8 cellular contexts compared by ENCODE assay signal in genomic region chr7:136405931-136406777, GRCh38.
DNase-seq lines count a peak whose midpoint lies in the region; TF ChIP-seq lines count a peak whose summit lies in the region.

No MANE protein-coding gene starts in this region.

- H4K20me1 ChIP-seq in Karpas-422 (ENCODE audit: insufficient read depth, low read depth, low read length) = no peaks in the 10 kb centered on the region

- in situ Hi-C loops in ACHN (cut with HindIII; ENCODE audit: low pct_ligation_motif_present, low pct_unique_long_range_greater_than_20kb, low sequenced_read_pairs) = no loop called here
- in situ Hi-C loops in HAP-1 (cut with MboI; ENCODE audit: low sequenced_read_pairs) = no loop called here

- H3K27me3 ChIP-seq in HAP-1 (ENCODE audit: low read depth) (no peaks in the 10 kb centered on the region), Karpas-422 (ENCODE audit: low read length) (no peaks in the 10 kb centered on the region), liver (ENCODE audit: control insufficient read depth in 4 of 4, insufficient read depth in 4 of 4, low read length in 3 of 4) (peaks cover 0 to 7% (median 0%) of the 10 kb centered on the region in 4 donors)

- H3K9ac ChIP-seq in Karpas-422 (ENCODE audit: low read length) = 0 out of 2 replicates have a peak overlapping the region, but pooled peaks have one; percentile 48
- no peak overlapping the region for H3K9ac ChIP-seq in liver (ENCODE audit: low read depth in 1 of 2, low read length in 2 of 2)

- WGBS in liver = 28% methylated on average over 17 of the region's 17 CpGs

- no peak overlapping the region for H3K27ac ChIP-seq in Karpas-422 (ENCODE audit: low read length)
- H3K27ac ChIP-seq in liver (ENCODE audit: low read depth in 1 of 2, low read length in 2 of 2) = no peak overlapping the region
- no peak overlapping the region for H3K27ac ChIP-seq in substantia nigra (ENCODE audit: low read depth, low read length, poor library complexity, severe bottlenecking)

- peak; percentile 52 for TF ChIP-seq CTCF in liver (IDR thresholded peaks at IDR 0.05; ENCODE audit: low read depth, low read length, missing input control)

- H2AFZ ChIP-seq in Karpas-422 (ENCODE audit: low read length) = 0 out of 2 replicates have a peak overlapping the region, but pooled peaks have one; percentile 91

- peak; percentile 69 to 80 for TF ChIP-seq RAD21 in liver (IDR thresholded peaks at IDR 0.05)

- H3K36me3 ChIP-seq in HAP-1 (replicated peaks) (no peaks in the 10 kb centered on the region), Karpas-422 (ENCODE audit: insufficient read depth, low read length) (no peaks in the 10 kb centered on the region), liver (ENCODE audit: control insufficient read depth in 4 of 4, insufficient read depth in 3 of 4, low read depth in 1 of 4, low read length in 3 of 4) (no peaks in the 10 kb centered on the region)

- H3K9me2 ChIP-seq in Karpas-422 (replicated peaks; ENCODE audit: insufficient read depth, low read length) = no peaks in the 10 kb centered on the region

- peak; percentile 74 for DNase-seq in ACHN
- peak; percentile 49 to 84 for DNase-seq in HAP-1 (ENCODE audit: low spot score in 2 of 2)
- DNase-seq in Karpas-422 = peak; percentile 88
- DNase-seq in RKO (ENCODE audit: low spot score) = peak; percentile 76
- DNase-seq in dermis blood vessel endothelial cell = peak; percentile 72
- peak in 30 of 49 donors; percentile 1 to 38 (median 8) for DNase-seq in substantia nigra (lab: John Stamatoyannopoulos, UW)

- H3K4me3 ChIP-seq in GM08714 (ENCODE audit: low read length) (peak overlapping the region; percentile 31; the same call in 1 of the 2 replicates), HAP-1 (no peak overlapping the region), Karpas-422 (ENCODE audit: low read length) (peak overlapping the region; percentile 30; the same call in 1 of the 2 replicates), liver (ENCODE audit: low read depth in 1 of 3, low read length in 3 of 3) (no peak overlapping the region)

- no peaks in the 10 kb centered on the region for H3K9me3 ChIP-seq in HAP-1
- H3K9me3 ChIP-seq in Karpas-422 (ENCODE audit: low read length) = no peaks in the 10 kb centered on the region
- H3K9me3 ChIP-seq in liver (ENCODE audit: control insufficient read depth in 4 of 4, low read length in 3 of 4) = no peaks in the 10 kb centered on the region

- no peaks in the 10 kb centered on the region for H3K79me2 ChIP-seq in Karpas-422 (ENCODE audit: low read length)

- peak overlapping the region; percentile 63 for H3K4me2 ChIP-seq in Karpas-422 (ENCODE audit: low read depth, low read length, poor library complexity, severe bottlenecking)

- H3K4me1 ChIP-seq in HAP-1 (no peaks in the 10 kb centered on the region; the same call in 1 of the 2 replicates), Karpas-422 (ENCODE audit: low read length) (peaks cover 7% of the 10 kb centered on the region), liver (ENCODE audit: control insufficient read depth in 4 of 4, insufficient read depth in 4 of 4, low read length in 3 of 4) (no peaks in the 10 kb centered on the region)

TF ChIP-seq in liver, 16 proteins besides CTCF, POLR2A, EP300 and RAD21:
- TF ChIP-seq SP1 (IDR thresholded peaks at IDR 0.05) (no peak), JUND (IDR thresholded peaks at IDR 0.05) (no peak), FOXA2 (IDR thresholded peaks at IDR 0.05) (no peak), MAX (IDR thresholded peaks at IDR 0.05) (no peak), REST (IDR thresholded peaks at IDR 0.05) (no peak), NR2F2 (IDR thresholded peaks at IDR 0.05) (no peak), RXRA (IDR thresholded peaks at IDR 0.05) (no peak), TAF1 (conservative IDR thresholded peaks at IDR 0.05) (no peak), HNF4G (IDR thresholded peaks at IDR 0.05) (no peak)
- TF ChIP-seq, protein P1, sequence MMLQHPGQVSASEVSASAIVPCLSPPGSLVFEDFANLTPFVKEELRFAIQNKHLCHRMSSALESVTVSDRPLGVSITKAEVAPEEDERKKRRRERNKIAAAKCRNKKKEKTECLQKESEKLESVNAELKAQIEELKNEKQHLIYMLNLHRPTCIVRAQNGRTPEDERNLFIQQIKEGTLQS (IDR thresholded peaks at IDR 0.05) = no peak

Comparison
In these comparisons a context has a peak if more than half of its experiments do, and no peak if none do; other contexts are left out.
1. DNase-seq: peak in every context shown above with its lines; median percentile 88 in Karpas-422; 76 in RKO; 74 in ACHN; 72 in dermis blood vessel endothelial cell; 66 in HAP-1; 8 in substantia nigra.
2. H3K4me3 ChIP-seq: peak in GM08714 (single experiment) and Karpas-422 (single experiment); none in HAP-1 (single experiment) and liver (0 of 3).